ENCODE assay signal across 1 cellular context in the genomic region with DNA sequence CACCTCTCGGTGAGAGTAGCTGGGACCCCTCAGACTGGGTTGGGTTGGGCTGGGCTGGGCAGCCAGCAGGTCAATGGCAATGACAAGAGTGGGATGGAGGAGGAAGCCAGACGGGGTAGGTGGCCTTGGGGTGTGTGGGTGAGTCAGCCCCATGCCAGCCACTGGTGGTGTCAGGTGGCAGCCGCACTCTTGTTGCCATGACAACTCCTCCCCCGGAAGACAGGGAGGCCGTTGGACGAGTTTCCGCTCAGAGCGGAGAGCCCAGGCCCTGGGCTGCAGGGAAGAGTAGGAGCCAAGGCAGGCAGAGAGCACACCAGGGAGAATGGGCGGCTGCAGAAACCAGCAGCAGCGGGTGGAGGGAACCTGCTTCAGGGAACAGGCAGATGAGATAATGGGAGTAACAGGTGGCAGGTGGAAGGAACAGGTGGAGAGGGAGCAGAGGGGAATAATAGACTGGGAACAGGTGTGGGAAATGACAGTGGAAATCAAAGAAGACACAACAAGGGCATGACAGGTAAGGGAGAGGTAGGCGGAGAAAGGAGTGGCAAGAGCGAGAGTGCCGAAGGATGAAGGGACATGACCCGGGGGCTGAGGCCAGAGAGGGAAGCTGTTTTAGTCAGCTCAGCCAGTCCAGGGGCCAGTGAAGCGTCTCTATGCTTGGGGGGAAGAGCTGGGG.
A peak's percentile ranks its signal among the peaks of the same experiment; 100 is the strongest.
TF ChIP-seq lines count a peak whose summit lies in the region.

No MANE protein-coding gene starts in this region.

TF ChIP-seq in HepG2, 621 proteins besides CTCF, POLR2A, EP300 and RAD21 (continued from another document and continues in another):
- TF ChIP-seq, protein P1, sequence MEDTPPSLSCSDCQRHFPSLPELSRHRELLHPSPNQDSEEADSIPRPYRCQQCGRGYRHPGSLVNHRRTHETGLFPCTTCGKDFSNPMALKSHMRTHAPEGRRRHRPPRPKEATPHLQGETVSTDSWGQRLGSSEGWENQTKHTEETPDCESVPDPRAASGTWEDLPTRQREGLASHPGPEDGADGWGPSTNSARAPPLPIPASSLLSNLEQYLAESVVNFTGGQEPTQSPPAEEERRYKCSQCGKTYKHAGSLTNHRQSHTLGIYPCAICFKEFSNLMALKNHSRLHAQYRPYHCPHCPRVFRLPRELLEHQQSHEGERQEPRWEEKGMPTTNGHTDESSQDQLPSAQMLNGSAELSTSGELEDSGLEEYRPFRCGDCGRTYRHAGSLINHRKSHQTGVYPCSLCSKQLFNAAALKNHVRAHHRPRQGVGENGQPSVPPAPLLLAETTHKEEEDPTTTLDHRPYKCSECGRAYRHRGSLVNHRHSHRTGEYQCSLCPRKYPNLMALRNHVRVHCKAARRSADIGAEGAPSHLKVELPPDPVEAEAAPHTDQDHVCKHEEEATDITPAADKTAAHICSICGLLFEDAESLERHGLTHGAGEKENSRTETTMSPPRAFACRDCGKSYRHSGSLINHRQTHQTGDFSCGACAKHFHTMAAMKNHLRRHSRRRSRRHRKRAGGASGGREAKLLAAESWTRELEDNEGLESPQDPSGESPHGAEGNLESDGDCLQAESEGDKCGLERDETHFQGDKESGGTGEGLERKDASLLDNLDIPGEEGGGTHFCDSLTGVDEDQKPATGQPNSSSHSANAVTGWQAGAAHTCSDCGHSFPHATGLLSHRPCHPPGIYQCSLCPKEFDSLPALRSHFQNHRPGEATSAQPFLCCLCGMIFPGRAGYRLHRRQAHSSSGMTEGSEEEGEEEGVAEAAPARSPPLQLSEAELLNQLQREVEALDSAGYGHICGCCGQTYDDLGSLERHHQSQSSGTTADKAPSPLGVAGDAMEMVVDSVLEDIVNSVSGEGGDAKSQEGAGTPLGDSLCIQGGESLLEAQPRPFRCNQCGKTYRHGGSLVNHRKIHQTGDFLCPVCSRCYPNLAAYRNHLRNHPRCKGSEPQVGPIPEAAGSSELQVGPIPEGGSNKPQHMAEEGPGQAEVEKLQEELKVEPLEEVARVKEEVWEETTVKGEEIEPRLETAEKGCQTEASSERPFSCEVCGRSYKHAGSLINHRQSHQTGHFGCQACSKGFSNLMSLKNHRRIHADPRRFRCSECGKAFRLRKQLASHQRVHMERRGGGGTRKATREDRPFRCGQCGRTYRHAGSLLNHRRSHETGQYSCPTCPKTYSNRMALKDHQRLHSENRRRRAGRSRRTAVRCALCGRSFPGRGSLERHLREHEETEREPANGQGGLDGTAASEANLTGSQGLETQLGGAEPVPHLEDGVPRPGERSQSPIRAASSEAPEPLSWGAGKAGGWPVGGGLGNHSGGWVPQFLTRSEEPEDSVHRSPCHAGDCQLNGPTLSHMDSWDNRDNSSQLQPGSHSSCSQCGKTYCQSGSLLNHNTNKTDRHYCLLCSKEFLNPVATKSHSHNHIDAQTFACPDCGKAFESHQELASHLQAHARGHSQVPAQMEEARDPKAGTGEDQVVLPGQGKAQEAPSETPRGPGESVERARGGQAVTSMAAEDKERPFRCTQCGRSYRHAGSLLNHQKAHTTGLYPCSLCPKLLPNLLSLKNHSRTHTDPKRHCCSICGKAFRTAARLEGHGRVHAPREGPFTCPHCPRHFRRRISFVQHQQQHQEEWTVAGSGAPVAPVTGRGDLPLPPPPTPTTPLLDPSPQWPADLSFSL (CRISPR knock-in tag; IDR thresholded peaks at IDR 0.05): no peak
- no peak for TF ChIP-seq CCDC6 (CRISPR knock-in tag; IDR thresholded peaks at IDR 0.05)
- TF ChIP-seq ZNF550 (CRISPR knock-in tag; IDR thresholded peaks at IDR 0.05; ENCODE audit: borderline replicate concordance): no peak
- no peak for TF ChIP-seq YEATS4 (CRISPR knock-in tag; IDR thresholded peaks at IDR 0.05; ENCODE audit: borderline replicate concordance)
- no peak for TF ChIP-seq HHEX (CRISPR knock-in tag; IDR thresholded peaks at IDR 0.05)
- TF ChIP-seq ZNF749 (CRISPR knock-in tag; IDR thresholded peaks at IDR 0.05; ENCODE audit: borderline replicate concordance): no peak
- TF ChIP-seq CENPBD1 (CRISPR knock-in tag; IDR thresholded peaks at IDR 0.05; ENCODE audit: borderline replicate concordance, low read depth): no peak
- no peak for TF ChIP-seq MED8 (CRISPR knock-in tag; IDR thresholded peaks at IDR 0.05; ENCODE audit: insufficient replicate concordance)
- no peak for TF ChIP-seq SIN3B (IDR thresholded peaks at IDR 0.05; ENCODE audit: low read length)
- TF ChIP-seq PLRG1 (conservative IDR thresholded peaks at IDR 0.05): no peak
- no peak for TF ChIP-seq MAFG (CRISPR knock-in tag; IDR thresholded peaks at IDR 0.05)
- no peak for TF ChIP-seq ZMAT3 (CRISPR knock-in tag; conservative IDR thresholded peaks at IDR 0.05)
- no peak for TF ChIP-seq SUZ12 (IDR thresholded peaks at IDR 0.05; ENCODE audit: low read depth, low read length)
- TF ChIP-seq TBX3 (IDR thresholded peaks at IDR 0.05; ENCODE audit: borderline replicate concordance): peak; percentile 34; the same call in 1 of the 2 replicates
- no peak for TF ChIP-seq ZBTB1 (CRISPR knock-in tag; IDR thresholded peaks at IDR 0.05; ENCODE audit: borderline replicate concordance)
- TF ChIP-seq ZNF557 (CRISPR knock-in tag; IDR thresholded peaks at IDR 0.05): no peak
- TF ChIP-seq SMAD3 (CRISPR knock-in tag; IDR thresholded peaks at IDR 0.05): no peak
- no peak for TF ChIP-seq MED1 (CRISPR knock-in tag; IDR thresholded peaks at IDR 0.05)
- no peak for TF ChIP-seq TP53 (CRISPR knock-in tag; conservative IDR thresholded peaks at IDR 0.05)
- TF ChIP-seq ZBTB20 (CRISPR knock-in tag; IDR thresholded peaks at IDR 0.05; ENCODE audit: borderline replicate concordance, low read depth): no peak
- TF ChIP-seq ZNF761 (CRISPR knock-in tag; conservative IDR thresholded peaks at IDR 0.05): no peak
- TF ChIP-seq, protein P2, sequence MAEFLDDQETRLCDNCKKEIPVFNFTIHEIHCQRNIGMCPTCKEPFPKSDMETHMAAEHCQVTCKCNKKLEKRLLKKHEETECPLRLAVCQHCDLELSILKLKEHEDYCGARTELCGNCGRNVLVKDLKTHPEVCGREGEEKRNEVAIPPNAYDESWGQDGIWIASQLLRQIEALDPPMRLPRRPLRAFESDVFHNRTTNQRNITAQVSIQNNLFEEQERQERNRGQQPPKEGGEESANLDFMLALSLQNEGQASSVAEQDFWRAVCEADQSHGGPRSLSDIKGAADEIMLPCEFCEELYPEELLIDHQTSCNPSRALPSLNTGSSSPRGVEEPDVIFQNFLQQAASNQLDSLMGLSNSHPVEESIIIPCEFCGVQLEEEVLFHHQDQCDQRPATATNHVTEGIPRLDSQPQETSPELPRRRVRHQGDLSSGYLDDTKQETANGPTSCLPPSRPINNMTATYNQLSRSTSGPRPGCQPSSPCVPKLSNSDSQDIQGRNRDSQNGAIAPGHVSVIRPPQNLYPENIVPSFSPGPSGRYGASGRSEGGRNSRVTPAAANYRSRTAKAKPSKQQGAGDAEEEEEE (CRISPR knock-in tag; IDR thresholded peaks at IDR 0.05; ENCODE audit: borderline replicate concordance): no peak
- TF ChIP-seq KDM3A (CRISPR knock-in tag; IDR thresholded peaks at IDR 0.05; ENCODE audit: low read depth): no peak
- no peak for TF ChIP-seq RELA (CRISPR knock-in tag; IDR thresholded peaks at IDR 0.05)
- no peak for TF ChIP-seq ZNF44 (CRISPR knock-in tag; IDR thresholded peaks at IDR 0.05)
- TF ChIP-seq DRAP1 (CRISPR knock-in tag; IDR thresholded peaks at IDR 0.05): no peak
- no peak for TF ChIP-seq SNRNP70 (IDR thresholded peaks at IDR 0.05; ENCODE audit: low read depth, low read length)
- TF ChIP-seq GABPA (IDR thresholded peaks at IDR 0.05; ENCODE audit: low read depth, low read length): peak; percentile 51
- TF ChIP-seq GABPA (CRISPR knock-in tag; IDR thresholded peaks at IDR 0.05; ENCODE audit: low read depth): peak; percentile 86
- no peak for TF ChIP-seq ZHX1 (CRISPR knock-in tag; IDR thresholded peaks at IDR 0.05; ENCODE audit: low read depth)
- TF ChIP-seq ATF7-NPFF (CRISPR knock-in tag; IDR thresholded peaks at IDR 0.05; ENCODE audit: low read depth): no peak
- peak; percentile 66 for TF ChIP-seq ZNF687 (CRISPR knock-in tag; IDR thresholded peaks at IDR 0.05)
- TF ChIP-seq CENPT (CRISPR knock-in tag; IDR thresholded peaks at IDR 0.05; ENCODE audit: low read depth): no peak
- TF ChIP-seq ADNP (CRISPR knock-in tag; IDR thresholded peaks at IDR 0.05): no peak
- TF ChIP-seq ZBTB34 (CRISPR knock-in tag; IDR thresholded peaks at IDR 0.05): no peak
- no peak for TF ChIP-seq ATF1 (CRISPR knock-in tag; IDR thresholded peaks at IDR 0.05)
- TF ChIP-seq, protein P3, sequence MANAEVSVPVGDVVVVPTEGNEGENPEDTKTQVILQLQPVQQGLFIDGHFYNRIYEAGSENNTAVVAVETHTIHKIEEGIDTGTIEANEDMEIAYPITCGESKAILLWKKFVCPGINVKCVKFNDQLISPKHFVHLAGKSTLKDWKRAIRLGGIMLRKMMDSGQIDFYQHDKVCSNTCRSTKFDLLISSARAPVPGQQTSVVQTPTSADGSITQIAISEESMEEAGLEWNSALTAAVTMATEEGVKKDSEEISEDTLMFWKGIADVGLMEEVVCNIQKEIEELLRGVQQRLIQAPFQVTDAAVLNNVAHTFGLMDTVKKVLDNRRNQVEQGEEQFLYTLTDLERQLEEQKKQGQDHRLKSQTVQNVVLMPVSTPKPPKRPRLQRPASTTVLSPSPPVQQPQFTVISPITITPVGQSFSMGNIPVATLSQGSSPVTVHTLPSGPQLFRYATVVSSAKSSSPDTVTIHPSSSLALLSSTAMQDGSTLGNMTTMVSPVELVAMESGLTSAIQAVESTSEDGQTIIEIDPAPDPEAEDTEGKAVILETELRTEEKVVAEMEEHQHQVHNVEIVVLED (CRISPR knock-in tag; IDR thresholded peaks at IDR 0.05; ENCODE audit: borderline replicate concordance): no peak
- no peak for TF ChIP-seq ZNF629 (CRISPR knock-in tag; conservative IDR thresholded peaks at IDR 0.05)
